In the genomic region with DNA sequence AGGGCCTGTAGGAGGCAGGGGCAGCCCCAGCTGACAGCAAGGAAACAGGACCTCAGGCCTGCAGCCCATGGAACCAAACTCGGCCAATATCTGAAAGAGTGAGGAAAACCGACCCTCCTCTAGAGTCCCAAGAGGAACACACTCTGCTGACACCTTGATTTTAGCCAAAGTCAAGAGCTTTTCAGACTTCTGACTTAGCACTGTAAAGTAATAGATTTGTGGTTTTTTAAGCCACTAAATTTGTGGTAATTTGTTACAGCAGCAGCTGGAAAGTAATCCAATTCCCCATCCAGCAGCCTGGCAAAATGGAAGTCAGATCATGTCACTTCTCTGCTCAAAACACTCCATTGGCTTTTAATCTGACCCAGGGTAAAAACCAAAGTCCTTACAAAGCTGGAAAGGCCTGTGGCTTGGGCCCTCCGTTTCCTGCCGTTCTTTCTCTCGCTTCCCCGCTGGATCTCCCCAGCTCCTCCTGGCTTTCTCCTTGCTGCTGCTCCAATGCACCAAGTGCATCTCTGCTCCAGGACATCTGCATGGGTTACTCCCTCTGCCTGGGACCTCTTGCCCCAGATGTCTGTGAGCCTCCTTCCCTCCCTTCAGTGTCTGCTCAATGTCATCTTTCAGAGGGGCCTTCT, we compare ENCODE assay signal across 16 cellular contexts.
DNase-seq lines count a peak whose midpoint lies in the region; ATAC-seq and TF ChIP-seq lines count a peak whose summit lies in the region.
"Had no signal": no experiment of that assay in that cellular context is flagged by ENCODE, and none has a peak within 500 bp of the region (broad histone marks: within the 10 kb centered on the region; RNA-seq: fewer than 3 reads in every experiment).

No MANE protein-coding gene starts in this region.

- H3K4me1 Mint-ChIP-seq in nephron = peaks cover 53% of the 10 kb centered on the region
- H3K4me1 Mint-ChIP-seq: CD14-positive monocyte had no signal

- ATAC-seq in GM18867 (IDR thresholded peaks at IDR 0.05; ENCODE audit: unreplicated experiment) (no peak), right lobe of liver (no peak)
- ATAC-seq: CD8-positive, alpha-beta T cell had no signal

- no peaks in the 10 kb centered on the region for H4K20me1 ChIP-seq in BLaER1 treated with 17β-estradiol and CSF1 and Interleukin-3, amounts not matched to agents 10 nM and 100 nM

- no peaks in the 10 kb centered on the region for H3K36me3 Mint-ChIP-seq in nephron (ENCODE audit: low read depth)
- H3K36me3 Mint-ChIP-seq: CD14-positive monocyte; CD8-positive, alpha-beta T cell had no signal

- H3K9me3 Mint-ChIP-seq in nephron = no peaks in the 10 kb centered on the region
- H3K9me3 Mint-ChIP-seq: CD8-positive, alpha-beta T cell had no signal

- no peak overlapping the region for H3K4me3 ChIP-seq in BLaER1 treated with 17β-estradiol and CSF1 and Interleukin-3, amounts not matched to agents 10 nM and 100 nM
- H3K4me3 ChIP-seq in spleen (no peak overlapping the region), right lobe of liver (no peak overlapping the region)

- H3K4me1 ChIP-seq in BLaER1 treated with 17β-estradiol and CSF1 and Interleukin-3, amounts not matched to agents 10 nM and 100 nM = peaks cover 40 to 100% (median 89%) of the 10 kb centered on the region in 10 experiments
- peaks cover 0 to 7% (median 0%) of the 10 kb centered on the region in 6 donors for H3K4me1 ChIP-seq in spleen
- no peaks in the 10 kb centered on the region for H3K4me1 ChIP-seq in right lobe of liver

- WGBS in spleen, 5 donors = 81 to 92% (median 91%) methylated on average over 6 of the region's 6 CpGs
- 89% methylated on average over 5 of the region's 6 CpGs for WGBS in right lobe of liver (ENCODE audit: insufficient coverage, low coverage, low lambda C conversion rate, missing lambda C conversion rate)

- H3K9me3 ChIP-seq in BLaER1 treated with 17β-estradiol and CSF1 and Interleukin-3, amounts not matched to agents 10 nM and 100 nM (replicated peaks in 1 of 11) = no peaks in the 10 kb centered on the region
- H3K9me3 ChIP-seq in spleen (no peaks in the 10 kb centered on the region), right lobe of liver (no peaks in the 10 kb centered on the region)

- peaks cover 73% of the 10 kb centered on the region for H3K27me3 Mint-ChIP-seq in nephron (ENCODE audit: low read depth)

- H3K4me3 Mint-ChIP-seq in nephron = peak overlapping the region in 1 of 3 experiments; percentile 22
- H3K4me3 Mint-ChIP-seq: CD14-positive monocyte; CD8-positive, alpha-beta T cell had no signal

- no peak overlapping the region for H3K27ac ChIP-seq in BLaER1 treated with 17β-estradiol and CSF1 and Interleukin-3, amounts not matched to agents 10 nM and 100 nM
- no peak overlapping the region for H3K27ac ChIP-seq in spleen
- H3K27ac ChIP-seq in right lobe of liver = no peak overlapping the region
- H3K27ac ChIP-seq: HL-60 had no signal

- peak; percentile 34 for DNase-seq in NCI-H82 treated with DMSO at 0.1 percent for 48 hours (lab: John Stamatoyannopoulos, UW; ENCODE audit: unreplicated experiment)
- DNase-seq in spleen = peak; percentile 22
- no peak for DNase-seq in middle frontal gyrus (ENCODE audit: extremely low spot score, low spot score)
- DNase-seq in right lobe of liver = no peak
- DNase-seq: ACHN; CD8-positive, alpha-beta T cell; COR-L47; DMS153; DMS79 treated with DMSO at 0.1 percent for 48 hours; EL; H7 had no signal

- peak overlapping the region in 10 of 11 experiments; percentile 7 to 90 (median 72); a peak in 17 of 22 replicates for H3K4me2 ChIP-seq in BLaER1 treated with 17β-estradiol and CSF1 and Interleukin-3, amounts not matched to agents 10 nM and 100 nM

- no peak for TF ChIP-seq CTCF in nephron (IDR thresholded peaks at IDR 0.05; ENCODE audit: unreplicated experiment in 3 of 3)
- no peak for TF ChIP-seq CTCF in spleen (IDR thresholded peaks at IDR 0.05 in 8 of 11, conservative IDR thresholded peaks at IDR 0.05 in 3 of 11)
- TF ChIP-seq CTCF in right lobe of liver (IDR thresholded peaks at IDR 0.05) = no peak

- H3K36me3 ChIP-seq in BLaER1 treated with 17β-estradiol and CSF1 and Interleukin-3, amounts not matched to agents 10 nM and 100 nM = no peaks in the 10 kb centered on the region
- H3K36me3 ChIP-seq in spleen = no peaks in the 10 kb centered on the region
- no peaks in the 10 kb centered on the region for H3K36me3 ChIP-seq in right lobe of liver

- peak overlapping the region in 2 of 3 experiments; percentile 9 to 64 for H3K27ac Mint-ChIP-seq in nephron
- H3K27ac Mint-ChIP-seq: CD14-positive monocyte; CD8-positive, alpha-beta T cell had no signal

- no peak overlapping the region for H3K9ac ChIP-seq in BLaER1 treated with 17β-estradiol and CSF1 and Interleukin-3, amounts not matched to agents 10 nM and 100 nM

- H3K27me3 ChIP-seq in BLaER1 treated with 17β-estradiol and CSF1 and Interleukin-3, amounts not matched to agents 10 nM and 100 nM = no peaks in the 10 kb centered on the region
- H3K27me3 ChIP-seq in spleen (replicated peaks in 1 of 7) = no peaks in the 10 kb centered on the region
- H3K27me3 ChIP-seq in right lobe of liver = no peaks in the 10 kb centered on the region

- TF ChIP-seq POLR2A in spleen (IDR thresholded peaks at IDR 0.05) = no peak
- TF ChIP-seq POLR2A in right lobe of liver (IDR thresholded peaks at IDR 0.05) = no peak

- intact Hi-C loops in spleen (cut with DNase I; ENCODE audit: low total_unique reads) (no loop called here), right lobe of liver (cut with DNase I) (no loop called here)

Comparison
In these comparisons a context has a peak if more than half of its experiments do, and no peak if none do; other contexts are left out.
1. DNase-seq: peak in NCI-H82 treated with DMSO at 0.1 percent for 48 hours (single experiment) and spleen (single experiment); none in middle frontal gyrus (single experiment) and right lobe of liver (0 of 3).